ENCODE assay signal across 3 cellular contexts in the genomic region with DNA sequence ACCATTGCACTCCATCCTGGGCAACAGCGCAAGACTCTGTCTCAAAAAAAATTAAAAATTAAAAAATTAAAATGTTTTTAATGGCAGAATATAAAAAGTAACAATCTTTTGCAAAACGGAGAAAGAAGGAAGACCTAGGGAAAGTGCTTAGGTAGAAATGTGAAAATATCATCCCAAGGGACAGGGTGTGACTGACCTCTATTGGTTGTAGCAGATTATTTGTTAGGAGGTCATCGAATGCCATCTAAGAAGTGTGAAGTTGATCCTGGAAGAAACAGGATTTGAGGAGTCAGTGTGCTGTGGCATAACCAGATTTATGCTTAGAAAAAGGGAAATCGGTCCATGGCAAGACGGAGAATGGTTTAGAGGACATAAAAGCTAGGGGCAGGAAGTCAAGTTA.
TF ChIP-seq lines count a peak whose summit lies in the region.

No MANE protein-coding gene starts in this region.

TF ChIP-seq in SK-N-SH, 30 proteins besides CTCF, POLR2A, EP300 and RAD21:
- no peak for TF ChIP-seq YY1 (IDR thresholded peaks at IDR 0.05; ENCODE audit: low read depth)
- TF ChIP-seq, protein P1, sequence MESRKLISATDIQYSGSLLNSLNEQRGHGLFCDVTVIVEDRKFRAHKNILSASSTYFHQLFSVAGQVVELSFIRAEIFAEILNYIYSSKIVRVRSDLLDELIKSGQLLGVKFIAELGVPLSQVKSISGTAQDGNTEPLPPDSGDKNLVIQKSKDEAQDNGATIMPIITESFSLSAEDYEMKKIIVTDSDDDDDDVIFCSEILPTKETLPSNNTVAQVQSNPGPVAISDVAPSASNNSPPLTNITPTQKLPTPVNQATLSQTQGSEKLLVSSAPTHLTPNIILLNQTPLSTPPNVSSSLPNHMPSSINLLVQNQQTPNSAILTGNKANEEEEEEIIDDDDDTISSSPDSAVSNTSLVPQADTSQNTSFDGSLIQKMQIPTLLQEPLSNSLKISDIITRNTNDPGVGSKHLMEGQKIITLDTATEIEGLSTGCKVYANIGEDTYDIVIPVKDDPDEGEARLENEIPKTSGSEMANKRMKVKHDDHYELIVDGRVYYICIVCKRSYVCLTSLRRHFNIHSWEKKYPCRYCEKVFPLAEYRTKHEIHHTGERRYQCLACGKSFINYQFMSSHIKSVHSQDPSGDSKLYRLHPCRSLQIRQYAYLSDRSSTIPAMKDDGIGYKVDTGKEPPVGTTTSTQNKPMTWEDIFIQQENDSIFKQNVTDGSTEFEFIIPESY (IDR thresholded peaks at IDR 0.05; ENCODE audit: borderline replicate concordance, low read depth), result no peak

TF ChIP-seq in SK-N-SH treated with all-trans-retinoic acid at 6 μM for 48 hours, 23 proteins besides CTCF, POLR2A, EP300 and RAD21:
- TF ChIP-seq PPARA (CRISPR knock-in tag; IDR thresholded peaks at IDR 0.05; ENCODE audit: borderline replicate concordance) (no peak), TOX (CRISPR knock-in tag; IDR thresholded peaks at IDR 0.05; ENCODE audit: borderline replicate concordance) (no peak), ESRRG (CRISPR knock-in tag; IDR thresholded peaks at IDR 0.05) (no peak), ZNF70 (CRISPR knock-in tag; IDR thresholded peaks at IDR 0.05) (no peak), OSR1 (CRISPR knock-in tag; IDR thresholded peaks at IDR 0.05) (no peak), CSDC2 (CRISPR knock-in tag; IDR thresholded peaks at IDR 0.05) (no peak), ISL1 (CRISPR knock-in tag; IDR thresholded peaks at IDR 0.05) (no peak), BACH2 (CRISPR knock-in tag; IDR thresholded peaks at IDR 0.05; ENCODE audit: borderline replicate concordance) (no peak), RARB (CRISPR knock-in tag; IDR thresholded peaks at IDR 0.05) (no peak), ARNTL (CRISPR knock-in tag; IDR thresholded peaks at IDR 0.05; ENCODE audit: borderline replicate concordance, low read depth) (no peak), ZNF8 (CRISPR knock-in tag; IDR thresholded peaks at IDR 0.05) (no peak)
- TF ChIP-seq, protein P2, sequence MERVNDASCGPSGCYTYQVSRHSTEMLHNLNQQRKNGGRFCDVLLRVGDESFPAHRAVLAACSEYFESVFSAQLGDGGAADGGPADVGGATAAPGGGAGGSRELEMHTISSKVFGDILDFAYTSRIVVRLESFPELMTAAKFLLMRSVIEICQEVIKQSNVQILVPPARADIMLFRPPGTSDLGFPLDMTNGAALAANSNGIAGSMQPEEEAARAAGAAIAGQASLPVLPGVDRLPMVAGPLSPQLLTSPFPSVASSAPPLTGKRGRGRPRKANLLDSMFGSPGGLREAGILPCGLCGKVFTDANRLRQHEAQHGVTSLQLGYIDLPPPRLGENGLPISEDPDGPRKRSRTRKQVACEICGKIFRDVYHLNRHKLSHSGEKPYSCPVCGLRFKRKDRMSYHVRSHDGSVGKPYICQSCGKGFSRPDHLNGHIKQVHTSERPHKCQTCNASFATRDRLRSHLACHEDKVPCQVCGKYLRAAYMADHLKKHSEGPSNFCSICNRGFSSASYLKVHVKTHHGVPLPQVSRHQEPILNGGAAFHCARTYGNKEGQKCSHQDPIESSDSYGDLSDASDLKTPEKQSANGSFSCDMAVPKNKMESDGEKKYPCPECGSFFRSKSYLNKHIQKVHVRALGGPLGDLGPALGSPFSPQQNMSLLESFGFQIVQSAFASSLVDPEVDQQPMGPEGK (CRISPR knock-in tag; IDR thresholded peaks at IDR 0.05; ENCODE audit: borderline replicate concordance), result no peak

TF ChIP-seq in GM12878, 131 proteins besides CTCF, POLR2A, EP300 and RAD21:
- TF ChIP-seq EZH2 (IDR thresholded peaks at IDR 0.05; ENCODE audit: borderline replicate concordance, control insufficient read depth, low read depth, low read length) (no peak), MYC (IDR thresholded peaks at IDR 0.05; ENCODE audit: insufficient read depth, insufficient read length, insufficient replicate concordance, low read length, severe bottlenecking) (no peak), MEF2B (IDR thresholded peaks at IDR 0.05; ENCODE audit: partially characterized antibody, poor library complexity, severe bottlenecking) (peak; percentile 26), ETV6 (conservative IDR thresholded peaks at IDR 0.05 in 1 of 2, IDR thresholded peaks at IDR 0.05 in 1 of 2; ENCODE audit: borderline replicate concordance in 1 of 2, low read depth in 1 of 2) (no peak)
- TF ChIP-seq, protein P3, sequence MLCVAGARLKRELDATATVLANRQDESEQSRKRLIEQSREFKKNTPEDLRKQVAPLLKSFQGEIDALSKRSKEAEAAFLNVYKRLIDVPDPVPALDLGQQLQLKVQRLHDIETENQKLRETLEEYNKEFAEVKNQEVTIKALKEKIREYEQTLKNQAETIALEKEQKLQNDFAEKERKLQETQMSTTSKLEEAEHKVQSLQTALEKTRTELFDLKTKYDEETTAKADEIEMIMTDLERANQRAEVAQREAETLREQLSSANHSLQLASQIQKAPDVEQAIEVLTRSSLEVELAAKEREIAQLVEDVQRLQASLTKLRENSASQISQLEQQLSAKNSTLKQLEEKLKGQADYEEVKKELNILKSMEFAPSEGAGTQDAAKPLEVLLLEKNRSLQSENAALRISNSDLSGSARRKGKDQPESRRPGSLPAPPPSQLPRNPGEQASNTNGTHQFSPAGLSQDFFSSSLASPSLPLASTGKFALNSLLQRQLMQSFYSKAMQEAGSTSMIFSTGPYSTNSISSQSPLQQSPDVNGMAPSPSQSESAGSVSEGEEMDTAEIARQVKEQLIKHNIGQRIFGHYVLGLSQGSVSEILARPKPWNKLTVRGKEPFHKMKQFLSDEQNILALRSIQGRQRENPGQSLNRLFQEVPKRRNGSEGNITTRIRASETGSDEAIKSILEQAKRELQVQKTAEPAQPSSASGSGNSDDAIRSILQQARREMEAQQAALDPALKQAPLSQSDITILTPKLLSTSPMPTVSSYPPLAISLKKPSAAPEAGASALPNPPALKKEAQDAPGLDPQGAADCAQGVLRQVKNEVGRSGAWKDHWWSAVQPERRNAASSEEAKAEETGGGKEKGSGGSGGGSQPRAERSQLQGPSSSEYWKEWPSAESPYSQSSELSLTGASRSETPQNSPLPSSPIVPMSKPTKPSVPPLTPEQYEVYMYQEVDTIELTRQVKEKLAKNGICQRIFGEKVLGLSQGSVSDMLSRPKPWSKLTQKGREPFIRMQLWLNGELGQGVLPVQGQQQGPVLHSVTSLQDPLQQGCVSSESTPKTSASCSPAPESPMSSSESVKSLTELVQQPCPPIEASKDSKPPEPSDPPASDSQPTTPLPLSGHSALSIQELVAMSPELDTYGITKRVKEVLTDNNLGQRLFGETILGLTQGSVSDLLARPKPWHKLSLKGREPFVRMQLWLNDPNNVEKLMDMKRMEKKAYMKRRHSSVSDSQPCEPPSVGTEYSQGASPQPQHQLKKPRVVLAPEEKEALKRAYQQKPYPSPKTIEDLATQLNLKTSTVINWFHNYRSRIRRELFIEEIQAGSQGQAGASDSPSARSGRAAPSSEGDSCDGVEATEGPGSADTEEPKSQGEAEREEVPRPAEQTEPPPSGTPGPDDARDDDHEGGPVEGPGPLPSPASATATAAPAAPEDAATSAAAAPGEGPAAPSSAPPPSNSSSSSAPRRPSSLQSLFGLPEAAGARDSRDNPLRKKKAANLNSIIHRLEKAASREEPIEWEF (IDR thresholded peaks at IDR 0.05; ENCODE audit: insufficient replicate concordance, low read depth, low read length), result no peak
